13 cellular contexts compared by ENCODE assay signal in genomic region chr6:167088741-167089140, GRCh38. TPM values are rescaled to one million over a fixed set of nuclear protein-coding genes. Genes with fewer than 3 reads are reported as not detected.
DNase-seq lines count a peak whose midpoint lies in the region; ATAC-seq, FAIRE-seq and TF ChIP-seq lines count a peak whose summit lies in the region.
"Not testable (repeated sequence)": the region's sequence is repeated elsewhere in the genome, so short reads cannot be mapped to it uniquely, and the experiment has no call there.
"Had no signal": no experiment of that assay in that cellular context is flagged by ENCODE, and none has a peak within 500 bp of the region (broad histone marks: within the 10 kb centered on the region; RNA-seq: fewer than 3 reads in every experiment).

No MANE protein-coding gene starts in this region.

- H3K27me3 ChIP-seq in BLaER1 treated with 17β-estradiol and CSF1 and Interleukin-3, amounts not matched to agents 10 nM and 100 nM: peaks cover 0 to 16% (median 0%) of the 10 kb centered on the region in 11 experiments; a peak in 3 of 22 replicates
- H3K27me3 ChIP-seq in GM12878 (replicated peaks in 1 of 2; ENCODE audit: control insufficient read depth in 2 of 2, insufficient read depth in 2 of 2, low read length in 1 of 2); neutrophil: not testable (repeated sequence)

- POLR2A ChIA-PET in OCI-LY7 (lab: Charles Lee) (interaction anchor here (0.7 to 10.2 kb wide), 14 partner anchors 8 to 89 kb away, joined by 3 to 96 read pairs (median 4); partner anchors contain the start of gene CCR6), GM12878 (lab: Charles Lee) (interaction anchor here (1.1 to 9.5 kb wide), 5 partner anchors 10 to 49 kb away, joined by 4 to 279 read pairs (median 22); partner anchors contain the start of gene CCR6)

- not testable (repeated sequence) for TF ChIP-seq CTCF in OCI-LY7 (conservative IDR thresholded peaks at IDR 0.05; ENCODE audit: low read length); GM12878 (IDR thresholded peaks at IDR 0.05 in 2 of 3, conservative IDR thresholded peaks at IDR 0.05 in 1 of 3; ENCODE audit: control insufficient read depth in 2 of 3, extremely low read depth in 1 of 3, insufficient read depth in 1 of 3, low read depth in 3 of 3, low read length in 3 of 3); neutrophil (IDR thresholded peaks at IDR 0.05)

- SMC1A ChIA-PET in GM12878 (lab: Charles Lee; ENCODE audit: uncharacterized antibody, unreplicated experiment): interaction anchor here (0.6 to 11.3 kb wide), 15 partner anchors 10 to 135 kb away, joined by 3 to 542 read pairs (median 3); partner anchors contain the start of genes CCR6 and CEP43

- peaks cover 48 to 60% (median 55%) of the 10 kb centered on the region in 10 experiments for H3K4me1 ChIP-seq in BLaER1 treated with 17β-estradiol and CSF1 and Interleukin-3, amounts not matched to agents 10 nM and 100 nM
- H3K4me1 ChIP-seq in OCI-LY7 (ENCODE audit: insufficient read depth, low read length, poor library complexity, severe bottlenecking) (peaks cover 64% of the 10 kb centered on the region), GM12878 (ENCODE audit: control insufficient read depth, insufficient read depth, low read length) (peaks cover 43% of the 10 kb centered on the region), neutrophil (ENCODE audit: control insufficient read depth in 1 of 2, insufficient read depth in 1 of 2, low read depth in 1 of 2, low read length in 1 of 2) (peaks cover 47 to 53% of the 10 kb centered on the region in 2 experiments)

- CTCF ChIA-PET in OCI-LY7 (lab: Charles Lee; ENCODE audit: unreplicated experiment) (interaction anchor here (0.6 kb wide), 1 partner anchor 34 kb away, joined by 3 read pairs; no protein-coding TSS in a partner anchor), GM12878 (lab: Yijun Ruan, JAX) (interaction anchor here (1.0 to 7.7 kb wide), 9 partner anchors 8 to 63 kb away, joined by 3 to 85 read pairs (median 4); no protein-coding TSS in a partner anchor)

- TF ChIP-seq RAD21 in GM12878 (IDR thresholded peaks at IDR 0.05; ENCODE audit: insufficient read depth, low read depth, low read length): not testable (repeated sequence)

- DNase-seq in NAMALWA (ENCODE audit: low spot score) (peak; percentile 77), OCI-LY7 (ENCODE audit: low spot score) (peak; percentile 72)
- DNase-seq in GM12878 (ENCODE audit: low read depth, low spot score): not testable (repeated sequence)

- TF ChIP-seq EP300 in GM12878 (IDR thresholded peaks at IDR 0.05; ENCODE audit: borderline replicate concordance in 1 of 2, control insufficient read depth in 1 of 2, low read depth in 2 of 2, low read length in 2 of 2): not testable (repeated sequence)

- RAD21 ChIA-PET in GM12878 (lab: Charles Lee; ENCODE audit: unreplicated experiment): interaction anchor here (0.9 to 8.7 kb wide), 7 partner anchors 25 to 99 kb away, joined by 3 to 231 read pairs (median 11); partner anchors contain the start of gene CCR6

- H3K4me3 ChIP-seq in BLaER1 treated with 17β-estradiol and CSF1 and Interleukin-3, amounts not matched to agents 10 nM and 100 nM; GM12878; neutrophil (ENCODE audit: low read depth in 1 of 2, low read length in 1 of 2): not testable (repeated sequence)
- peak overlapping the region; percentile 40 for H3K4me3 ChIP-seq in OCI-LY7 (ENCODE audit: low read depth, low read length, poor library complexity, severe bottlenecking)

- BruUV-seq in OCI-LY7 (replicated peaks; lab: Mats Ljungman, UMichigan); GM12878 (replicated peaks; lab: Mats Ljungman, UMichigan): not testable (repeated sequence)

- not testable (repeated sequence) for H4K20me1 ChIP-seq in BLaER1 treated with 17β-estradiol and CSF1 and Interleukin-3, amounts not matched to agents 10 nM and 100 nM; OCI-LY7 (ENCODE audit: insufficient read depth, low read length); GM12878 (ENCODE audit: control insufficient read depth, insufficient read depth)

- TF ChIP-seq POLR2A in GM18505 (IDR thresholded peaks at IDR 0.05; ENCODE audit: borderline replicate concordance, extremely low read depth, insufficient read depth, insufficient read length); GM12878 (IDR thresholded peaks at IDR 0.05; ENCODE audit: low read depth, low read length): not testable (repeated sequence)

- peak overlapping the region in 5 of 11 experiments; percentile 39 to 85 (median 80); a peak in 10 of 22 replicates for H3K27ac ChIP-seq in BLaER1 treated with 17β-estradiol and CSF1 and Interleukin-3, amounts not matched to agents 10 nM and 100 nM
- H3K27ac ChIP-seq in OCI-LY7 (ENCODE audit: low read depth, low read length, poor library complexity, severe bottlenecking) (peak overlapping the region; percentile 78), GM12878 (ENCODE audit: control insufficient read depth, insufficient read depth) (0 out of 2 replicates have a peak overlapping the region, but pooled peaks have one; percentile 31), neutrophil (peak overlapping the region; percentile 96)

- H3K79me2 ChIP-seq in OCI-LY7 (ENCODE audit: insufficient read depth, low read depth, low read length): not testable (repeated sequence)
- H3K79me2 ChIP-seq in GM12878 (ENCODE audit: control insufficient read depth, insufficient read depth, low read length): peaks cover 16% of the 10 kb centered on the region

- not testable (repeated sequence) for FAIRE-seq in GM12878 (lab: Jason Lieb, UNC)

- H3K9ac ChIP-seq in BLaER1 treated with 17β-estradiol and CSF1 and Interleukin-3, amounts not matched to agents 10 nM and 100 nM; GM12878 (ENCODE audit: control insufficient read depth, insufficient read depth, low read length): not testable (repeated sequence)

- in situ Hi-C loops in GM12878 (cut with MboI): not testable (repeated sequence)

- not testable (repeated sequence) for H3K9me2 ChIP-seq in OCI-LY7 (ENCODE audit: insufficient read depth, low read length)

- ATAC-seq in GM18505 (IDR thresholded peaks at IDR 0.05; ENCODE audit: unreplicated experiment) (peak; percentile 35), GM19397 (IDR thresholded peaks at IDR 0.05; ENCODE audit: unreplicated experiment) (peak; percentile 31), HG03354 (IDR thresholded peaks at IDR 0.05; ENCODE audit: poor library complexity, severe bottlenecking, unreplicated experiment) (peak; percentile 31), GM12878 (peak; percentile 43)

- peaks cover 18 to 35% (median 24%) of the 10 kb centered on the region in 11 experiments for H3K9me3 ChIP-seq in BLaER1 treated with 17β-estradiol and CSF1 and Interleukin-3, amounts not matched to agents 10 nM and 100 nM (replicated peaks in 1 of 11)
- peaks cover 19% of the 10 kb centered on the region for H3K9me3 ChIP-seq in OCI-LY7 (ENCODE audit: low read length)
- H3K9me3 ChIP-seq in GM12878 (replicated peaks; ENCODE audit: control insufficient read depth, insufficient read depth, low read length); neutrophil: not testable (repeated sequence)

- peak overlapping the region; percentile 32; the same call in 1 of the 2 replicates for H2AFZ ChIP-seq in OCI-LY7 (ENCODE audit: low read length)
- not testable (repeated sequence) for H2AFZ ChIP-seq in GM12878 (ENCODE audit: control insufficient read depth, low read depth, low read length)

- intact Hi-C loops in OCI-LY7 (cut with micrococcal nuclease; ENCODE audit: unreplicated experiment): loop anchor here (1.0 kb wide), 2 partner anchors 8 to 26 kb away; no protein-coding TSS in a partner anchor
- intact Hi-C loops in GM12878 (cut with micrococcal nuclease; ENCODE audit: unreplicated experiment): not testable (repeated sequence)

- H3K4me2 ChIP-seq in BLaER1 treated with 17β-estradiol and CSF1 and Interleukin-3, amounts not matched to agents 10 nM and 100 nM: peak overlapping the region in 10 of 11 experiments; percentile 11 to 99 (median 90); a peak in 18 of 22 replicates
- H3K4me2 ChIP-seq in OCI-LY7 (ENCODE audit: low read length) (peak overlapping the region; percentile 66), GM12878 (ENCODE audit: control insufficient read depth, insufficient read depth) (peak overlapping the region; percentile 13)

- H3K36me3 ChIP-seq in BLaER1 treated with 17β-estradiol and CSF1 and Interleukin-3, amounts not matched to agents 10 nM and 100 nM; OCI-LY7 (ENCODE audit: insufficient read depth, low read length); GM12878 (ENCODE audit: control insufficient read depth in 2 of 2, insufficient read depth in 2 of 2, low read length in 1 of 2); neutrophil: not testable (repeated sequence)

RNA-seq across cellular contexts. Expression of gene CCR6, which starts 34.2 kb away (rescaled TPM):
- 0.05 and 0.35 TPM in 2 replicates for total RNA-seq in OCI-LY7 (2014; rRNA removed; shearing (Covaris generic))
- total RNA-seq in OCI-LY7 (2022) (0.10 TPM in 1 of 2 replicates, not detected in the other), GM12878 (2014; rRNA removed) (7.2 and 7.6 TPM in 2 replicates), GM12878 (2014; rRNA removed; fragmentation: Illumina TruSeq; extraction: Trizol) (6.6 and 7.5 TPM in 2 replicates), GM12878 (2021) (5.6 and 7.3 TPM in 2 replicates)
- total RNA-seq in GM12878 (2013; cell fraction: nucleolus; rRNA removed): 2.4 and 2.7 TPM in 2 replicates
- 2.3 TPM for polyA plus RNA-seq in GM12878 (2011; ENCODE audit: low read depth)
- polyA plus RNA-seq in GM12878 (2011; rRNA removed) (5.6 and 7.0 TPM in 2 replicates), GM12878 (2014; fragmentation: Illumina TruSeq; extraction: Trizol) (7.6 and 8.1 TPM in 2 replicates), GM12878 (2014; fragmentation: Nextera tagmentation; extraction: Ambion mirVana) (1 to 10 TPM; 5.5 to 6.8 TPM), GM12878 (2014; rRNA removed) (4.8 and 5.6 TPM in 2 replicates), GM12878 (2016; fragmentation: Nextera tagmentation; extraction: Ambion mirVana) (1 to 10 TPM; 2.2 to 3.3 TPM)
- polyA plus RNA-seq in GM12878 (2011; cell fraction: cytosol; rRNA removed): 7.5 and 7.6 TPM in 2 replicates
- polyA plus RNA-seq in GM12878 (2011; cell fraction: nucleus; rRNA removed): 0.67 and 1.7 TPM in 2 replicates
- polyA plus RNA-seq in GM12878 (2012): 1.9 and 3.1 TPM in 2 replicates
- polyA minus RNA-seq in GM12878 (2011; rRNA and poly(A)+ RNA removed): 12.6 and 15.8 TPM in 2 replicates
- 1.1 and 2.7 TPM in 2 replicates for polyA minus RNA-seq in GM12878 (2011; cell fraction: cytosol; rRNA and poly(A)+ RNA removed)
- 0.73 and 1.3 TPM in 2 replicates for polyA minus RNA-seq in GM12878 (2011; cell fraction: nucleus; rRNA and poly(A)+ RNA removed)
- total RNA-seq: A172, G401, H7, HFFc6, K562 had no signal
- polyA plus RNA-seq: K562 had no signal

Comparison
In these comparisons a context has a peak if more than half of its experiments do, and no peak if none do; other contexts are left out.
1. H3K4me2 ChIP-seq: peak in every context shown above with its lines; median percentile 90 in BLaER1 treated with 17β-estradiol and CSF1 and Interleukin-3, amounts not matched to agents 10 nM and 100 nM; 66 in OCI-LY7; 13 in GM12878.